ENCODE assay signal across 22 cellular contexts in genomic region chr3:16490062-16490641, GRCh38. TPM values are rescaled to one million over a fixed set of nuclear protein-coding genes. Genes with fewer than 3 reads are reported as not detected.
DNase-seq lines count a peak whose midpoint lies in the region; ATAC-seq, FAIRE-seq and TF ChIP-seq lines count a peak whose summit lies in the region.
"Had no signal": no experiment of that assay in that cellular context is flagged by ENCODE, and none has a peak within 500 bp of the region (broad histone marks: within the 10 kb centered on the region; RNA-seq: fewer than 3 reads in every experiment).

No MANE protein-coding gene starts in this region.

- no peaks in the 10 kb centered on the region for H3K9me2 ChIP-seq in DOHH2 (replicated peaks; ENCODE audit: control insufficient read depth, low read length)

- peak; percentile 7 for DNase-seq in NCI-H748 treated with DMSO at 0.1 percent for 48 hours (lab: John Stamatoyannopoulos, UW)
- DNase-seq in HepG2 (ENCODE audit: low spot score) = no peak
- no peak for DNase-seq in testis
- DNase-seq in COR-L47 (lab: John Stamatoyannopoulos, UW) = no peak
- DNase-seq in activated CD8-positive, alpha-beta memory T cell treated with anti-CD3 and anti-CD28 coated beads for 24 hours = no peak
- DNase-seq in activated CD4-positive, alpha-beta T cell treated with anti-CD3 and anti-CD28 coated beads, Interleukin-2, amount 50 U/mL, for 48 hours = no peak
- DNase-seq: activated CD4-positive, alpha-beta T cell treated with anti-CD3 and anti-CD28 coated beads, Interleukin-2, amount 10 ng/mL, durations not matched to agents 7 days and 5 days; activated naive CD4-positive, alpha-beta T cell; aorta; CD4-positive, alpha-beta T cell; effector memory CD4-positive, alpha-beta T cell; esophagus squamous epithelium; mesendoderm; naive thymus-derived CD8-positive, alpha-beta T cell; NCI-H2171 treated with DMSO at 0.1 percent for 48 hours; NCI-H526 treated with DMSO at 0.1 percent for 48 hours; SHP77; sigmoid colon had no signal

- H3K79me2 ChIP-seq in DOHH2 (ENCODE audit: control insufficient read depth, low read length) (peaks cover 100% of the 10 kb centered on the region), HepG2 (ENCODE audit: insufficient read depth, low read length) (no peaks in the 10 kb centered on the region)
- H3K79me2 ChIP-seq: parathyroid adenoma had no signal

- FAIRE-seq in HepG2 (lab: Jason Lieb, UNC) = no peak
- FAIRE-seq: H1 had no signal

- in situ Hi-C loops in HepG2 (cut with HindIII; ENCODE audit: extremely low pct_ligation_motif_present, low pct_unique_long_range_greater_than_20kb) = no loop called here

- no peak for TF ChIP-seq CTCF in 22Rv1 (IDR thresholded peaks at IDR 0.05)
- no peak for TF ChIP-seq CTCF in DOHH2 (IDR thresholded peaks at IDR 0.05; ENCODE audit: low read depth, low read length, poor library complexity, severe bottlenecking)
- TF ChIP-seq CTCF in HepG2 (CRISPR knock-in tag; IDR thresholded peaks at IDR 0.05) = no peak
- TF ChIP-seq CTCF in testis (IDR thresholded peaks at IDR 0.05) = no peak

- no peak for ATAC-seq in HepG2
- ATAC-seq: naive thymus-derived CD8-positive, alpha-beta T cell had no signal

- no peak overlapping the region for H3K9ac ChIP-seq in HepG2 (ENCODE audit: insufficient read depth, low read depth, low read length)
- H3K9ac ChIP-seq: parathyroid adenoma had no signal

- H2AFZ ChIP-seq in HepG2 (ENCODE audit: low read length) = no peak overlapping the region
- H2AFZ ChIP-seq: parathyroid adenoma had no signal

- TF ChIP-seq EP300 in HepG2 (IDR thresholded peaks at IDR 0.05; ENCODE audit: low read depth in 2 of 2, low read length in 2 of 2) = no peak
- TF ChIP-seq EP300 in HepG2 (CRISPR knock-in tag; IDR thresholded peaks at IDR 0.05; ENCODE audit: borderline replicate concordance) = no peak

- H3F3A ChIP-seq in DOHH2 (ENCODE audit: control insufficient read depth, insufficient read depth) = peaks cover 5% of the 10 kb centered on the region

- H4K20me1 ChIP-seq in DOHH2 (ENCODE audit: control insufficient read depth, insufficient read depth, low read depth, low read length) (peaks cover 48% of the 10 kb centered on the region), HepG2 (ENCODE audit: insufficient read depth, low read length) (no peaks in the 10 kb centered on the region)

- POLR2A ChIA-PET in HepG2 (lab: Yijun Ruan, JAX) = no interaction called here

- 4% methylated on average over 6 of the region's 6 CpGs for WGBS in HepG2 (ENCODE audit: low lambda C conversion rate)
- 76 to 82% methylated on average over 6 of the region's 6 CpGs for WGBS in testis, 2 donors

- TF ChIP-seq POLR2A in HepG2 (IDR thresholded peaks at IDR 0.05; ENCODE audit: insufficient read depth in 1 of 2, low read depth in 2 of 2, low read length in 2 of 2) (no peak), testis (IDR thresholded peaks at IDR 0.05) (no peak)

- TF ChIP-seq RAD21 in HepG2 (CRISPR knock-in tag; IDR thresholded peaks at IDR 0.05) = no peak

- H3K27me3 ChIP-seq in DOHH2 (ENCODE audit: control insufficient read depth, low read length) (no peaks in the 10 kb centered on the region), HepG2 (ENCODE audit: control insufficient read depth in 1 of 2, insufficient read depth in 2 of 2, low read length in 2 of 2) (peaks cover 0 to 50% of the 10 kb centered on the region in 2 experiments; a peak in 4 of 5 replicates), testis (no peaks in the 10 kb centered on the region)
- H3K27me3 ChIP-seq: esophagus squamous epithelium, sigmoid colon had no signal

- H3K36me3 ChIP-seq in DOHH2 (ENCODE audit: control insufficient read depth, low read length) = peaks cover 98% of the 10 kb centered on the region
- H3K36me3 ChIP-seq in HepG2 (replicated peaks in 1 of 2; ENCODE audit: control insufficient read depth in 1 of 2, insufficient read depth in 2 of 2, low read length in 2 of 2) = no peaks in the 10 kb centered on the region
- no peaks in the 10 kb centered on the region for H3K36me3 ChIP-seq in testis (ENCODE audit: low read depth, missing control alignments)
- H3K36me3 ChIP-seq: sigmoid colon had no signal

- H3K4me1 ChIP-seq in DOHH2 (ENCODE audit: control insufficient read depth, low read length) (peaks cover 86% of the 10 kb centered on the region), HepG2 (ENCODE audit: insufficient read depth, low read length) (no peaks in the 10 kb centered on the region), testis (no peaks in the 10 kb centered on the region)
- H3K4me1 ChIP-seq: parathyroid adenoma had no signal

- BruUV-seq in HepG2 (replicated peaks; lab: Mats Ljungman, UMichigan) = no TSS peak

- CTCF ChIA-PET in HepG2 (lab: Yijun Ruan, JAX; ENCODE audit: low intra/inter-chr PET ratio, low total read pairs) = no interaction called here

- intact Hi-C loops in HepG2 (cut with micrococcal nuclease; ENCODE audit: unreplicated experiment) = no loop called here
- intact Hi-C loops in testis (cut with DNase I; ENCODE audit: low total_unique reads) = no loop called here

- no peak overlapping the region for H3K4me2 ChIP-seq in DOHH2 (ENCODE audit: low read length)
- no peak overlapping the region for H3K4me2 ChIP-seq in HepG2 (ENCODE audit: low read depth, low read length)

- H3K4me3 ChIP-seq in DOHH2 (ENCODE audit: low read length) (no peak overlapping the region), HepG2 (replicated peaks in 1 of 3; ENCODE audit: insufficient read depth in 1 of 3, low read depth in 2 of 3, low read length in 3 of 3) (no peak overlapping the region), testis (no peak overlapping the region)
- H3K4me3 ChIP-seq: esophagus squamous epithelium, sigmoid colon had no signal

- H3K27ac ChIP-seq in 22Rv1 (peak overlapping the region; percentile 72), DOHH2 (ENCODE audit: low read depth, low read length) (peak overlapping the region; percentile 7; the same call in 1 of the 2 replicates), HepG2 (ENCODE audit: extremely low read length, insufficient read depth, low read length) (no peak overlapping the region), testis (no peak overlapping the region)
- H3K27ac ChIP-seq: esophagus squamous epithelium, parathyroid adenoma had no signal

- H3K9me3 ChIP-seq in DOHH2 (ENCODE audit: control insufficient read depth, insufficient read depth, low read length) = no peaks in the 10 kb centered on the region
- H3K9me3 ChIP-seq in HepG2 (ENCODE audit: low read length) = no peaks in the 10 kb centered on the region
- H3K9me3 ChIP-seq in testis = no peaks in the 10 kb centered on the region
- H3K9me3 ChIP-seq: esophagus squamous epithelium, sigmoid colon had no signal

TF ChIP-seq in HepG2, 621 proteins besides CTCF, POLR2A, EP300 and RAD21:
- TF ChIP-seq TBX3 (IDR thresholded peaks at IDR 0.05; ENCODE audit: borderline replicate concordance) (no peak), CEBPB (IDR thresholded peaks at IDR 0.05; ENCODE audit: borderline replicate concordance, low read depth, low read length) (peak; percentile 5; the same call in 1 of the 2 replicates), ATF7 (IDR thresholded peaks at IDR 0.05) (peak; percentile 66), ATF7 (CRISPR knock-in tag; IDR thresholded peaks at IDR 0.05) (no peak)

RNA-seq across cellular contexts. Expression of gene RFTN1, which starts 23.3 kb away (rescaled TPM):
- total RNA-seq in HepG2 (2016; rRNA removed; fragmentation: Illumina TruSeq; extraction: Trizol) = not detected in 2 replicates
- 0.40 TPM in 1 of 2 replicates, not detected in the other for total RNA-seq in HepG2 (2016; cell fraction: cytosol; rRNA removed; fragmentation: Illumina TruSeq; extraction: Trizol; ENCODE audit: low read depth)
- not detected in 2 replicates for total RNA-seq in HepG2 (2016; cell fraction: insoluble cytoplasmic fraction; rRNA removed; fragmentation: Illumina TruSeq; extraction: Trizol)
- not detected in 2 replicates for total RNA-seq in HepG2 (2016; cell fraction: membrane; rRNA removed; fragmentation: Illumina TruSeq; extraction: Trizol)
- not detected in 2 replicates for total RNA-seq in HepG2 (2016; cell fraction: nucleus; rRNA removed; fragmentation: Illumina TruSeq; extraction: Trizol)
- polyA plus RNA-seq in HepG2 (2011; rRNA removed) = 0.24 TPM in 1 of 2 replicates, not detected in the other
- 0.08 and 0.22 TPM in 2 replicates for polyA plus RNA-seq in HepG2 (2011; cell fraction: cytosol; rRNA removed)
- polyA plus RNA-seq in HepG2 (2011; cell fraction: nucleus; rRNA removed) = 0.23 and 0.29 TPM in 2 replicates
- polyA plus RNA-seq in HepG2 (2012) = 0.30 and 0.35 TPM in 2 replicates
- polyA plus RNA-seq in HepG2 (2016; cell fraction: cytosol; fragmentation: Illumina TruSeq; extraction: Trizol; ENCODE audit: low read depth) = not detected in 2 replicates
- polyA plus RNA-seq in HepG2 (2016; cell fraction: insoluble cytoplasmic fraction; fragmentation: Illumina TruSeq; extraction: Trizol; ENCODE audit: low read depth) = not detected in 2 replicates
- polyA plus RNA-seq in HepG2 (2016; cell fraction: membrane; fragmentation: Illumina TruSeq; extraction: Trizol; ENCODE audit: low read depth) = not detected in 2 replicates
- polyA plus RNA-seq in HepG2 (2016; cell fraction: nucleus; fragmentation: Illumina TruSeq; extraction: Trizol; ENCODE audit: insufficient read depth, low read depth) = not detected in 2 replicates
- polyA minus RNA-seq in HepG2 (2011; rRNA and poly(A)+ RNA removed; ENCODE audit: low replicate concordance) = 0.12 TPM in 1 of 2 replicates, not detected in the other
- not detected in 2 replicates for polyA minus RNA-seq in HepG2 (2011; cell fraction: cytosol; rRNA and poly(A)+ RNA removed)
- polyA minus RNA-seq in HepG2 (2011; cell fraction: nucleus; rRNA and poly(A)+ RNA removed) = not detected in 2 replicates
- total RNA-seq in testis = 10 to 100 TPM; 20.8 to 25.7 TPM
- 22.2 TPM for polyA plus RNA-seq in testis (ENCODE audit: insufficient read depth, low read depth, low replicate concordance)

Comparison
In these comparisons a context has a peak if more than half of its experiments do, and no peak if none do; other contexts are left out.
1. H3K27ac ChIP-seq: peak in 22Rv1 (single experiment) and DOHH2 (single experiment); none in HepG2 (single experiment) and testis (0 of 2).
2. RNA of gene RFTN1, which starts 23.3 kb away (total RNA-seq): 20.8 to 25.7 TPM in testis; 0.40 TPM in HepG2; every median in the first group is over 10 times any median in the second.